ENCODE assay signal across 18 cellular contexts in the genomic region with DNA sequence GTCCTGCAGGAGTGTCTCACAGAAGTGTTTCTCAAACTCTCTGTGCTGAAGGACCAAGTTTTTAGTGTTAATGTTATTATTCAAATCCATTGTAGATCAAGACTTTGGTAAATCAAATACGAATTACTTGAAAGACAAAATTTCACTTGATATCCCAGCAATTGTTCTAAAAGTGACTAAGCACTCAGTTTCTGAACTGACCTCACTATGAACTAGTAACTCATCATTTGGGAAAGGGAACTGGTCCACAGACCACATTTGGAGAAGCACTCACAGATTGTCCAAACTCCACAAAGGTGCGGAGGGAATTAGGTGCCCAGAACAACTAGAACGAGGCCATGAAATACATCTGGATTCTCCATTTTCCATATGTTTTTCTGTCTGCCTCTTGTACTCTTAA. TPM values are rescaled to one million over a fixed set of nuclear protein-coding genes. Genes with fewer than 3 reads are reported as not detected.
A peak's percentile ranks its signal among the peaks of the same experiment; 100 is the strongest.
DNase-seq lines count a peak whose midpoint lies in the region; ATAC-seq, FAIRE-seq and TF ChIP-seq lines count a peak whose summit lies in the region.
"Had no signal": no experiment of that assay in that cellular context is flagged by ENCODE, and none has a peak within 500 bp of the region (broad histone marks: within the 10 kb centered on the region; RNA-seq: fewer than 3 reads in every experiment).

No MANE protein-coding gene starts in this region.

- H3K4me3 Mint-ChIP-seq in activated T-helper 1 cell treated with anti-CD3 and anti-CD28 coated beads, Interleukin-12 subunit alpha, Interleukin-12 subunit beta, Interleukin-2, Interleukin-4 antibody, amounts not matched to agents 30 ng/mL and 10 ng/mL and 1 ng/mL, durations not matched to agents 14 hours and 24 hours and 36 hours, result no peak overlapping the region

- no peak overlapping the region for H3K27ac Mint-ChIP-seq in activated T-helper 1 cell treated with anti-CD3 and anti-CD28 coated beads, Interleukin-12 subunit alpha, Interleukin-12 subunit beta, Interleukin-2, Interleukin-4 antibody, amounts not matched to agents 30 ng/mL and 10 ng/mL and 1 ng/mL, durations not matched to agents 14 hours and 24 hours and 36 hours

- H3K4me3 ChIP-seq in cardiac muscle cell (no peak overlapping the region), PC-9 (no peak overlapping the region), mesodermal cell (ENCODE audit: extremely low read depth, insufficient read depth, low read length, poor library complexity, severe bottlenecking) (no peak overlapping the region)
- H3K4me3 ChIP-seq: HAP-1, Peyer's patch, SK-N-MC had no signal

- H3K9me3 ChIP-seq in cardiac muscle cell (ENCODE audit: low read depth) (no peaks in the 10 kb centered on the region), PC-9 (ENCODE audit: insufficient read depth, low read depth) (no peaks in the 10 kb centered on the region), mesodermal cell (ENCODE audit: control insufficient read depth, low read length) (no peaks in the 10 kb centered on the region)
- H3K9me3 ChIP-seq: HAP-1, Peyer's patch had no signal

- peaks cover 4% of the 10 kb centered on the region for H3K9me3 Mint-ChIP-seq in activated T-helper 1 cell treated with anti-CD3 and anti-CD28 coated beads, Interleukin-12 subunit alpha, Interleukin-12 subunit beta, Interleukin-2, Interleukin-4 antibody, amounts not matched to agents 30 ng/mL and 10 ng/mL and 1 ng/mL, durations not matched to agents 14 hours and 24 hours and 36 hours

- CTCF ChIA-PET in PC-9 (lab: Charles Lee), result no interaction called here

- intact Hi-C loops in left ventricle myocardium superior (cut with micrococcal nuclease), result no loop called here
- intact Hi-C loops in PC-9 (cut with micrococcal nuclease; ENCODE audit: unreplicated experiment), result no loop called here
- intact Hi-C loops in activated T-helper 1 cell treated with anti-CD3 and anti-CD28 coated beads, Interleukin-12 subunit alpha, Interleukin-12 subunit beta, Interleukin-2, Interleukin-4 antibody, amounts not matched to agents 30 ng/mL and 10 ng/mL and 1 ng/mL, durations not matched to agents 14 hours and 24 hours and 36 hours (cut with micrococcal nuclease), result no loop called here

- H4K20me1 ChIP-seq in PC-9 (ENCODE audit: insufficient read depth), result no peaks in the 10 kb centered on the region

- no peaks in the 10 kb centered on the region for H3K27me3 Mint-ChIP-seq in activated T-helper 1 cell treated with anti-CD3 and anti-CD28 coated beads, Interleukin-12 subunit alpha, Interleukin-12 subunit beta, Interleukin-2, Interleukin-4 antibody, amounts not matched to agents 30 ng/mL and 10 ng/mL and 1 ng/mL, durations not matched to agents 14 hours and 24 hours and 36 hours (ENCODE audit: insufficient read depth)

- H3F3A ChIP-seq in PC-9 (ENCODE audit: insufficient read depth, low read depth), result peaks cover 46% of the 10 kb centered on the region

- FAIRE-seq in GM19239 (lab: Jason Lieb, UNC), result no peak
- FAIRE-seq: A204.1 had no signal

- DNase-seq in cardiac muscle cell (ENCODE audit: low read depth in 1 of 2, low spot score in 1 of 2) (no peak), left ventricle myocardium superior (no peak), PC-9 (no peak), GM19239 (ENCODE audit: insufficient read length, low spot score) (no peak)
- DNase-seq in activated CD8-positive, alpha-beta memory T cell treated with anti-CD3 and anti-CD28 coated beads for 24 hours, result no peak
- no peak for DNase-seq in activated T-helper 1 cell treated with anti-CD3 and anti-CD28 coated beads, Interleukin-12 subunit alpha, Interleukin-12 subunit beta, Interleukin-2, Interleukin-4 antibody, amounts not matched to agents 30 ng/mL and 10 ng/mL and 1 ng/mL, durations not matched to agents 14 hours and 24 hours and 36 hours (ENCODE audit: low spot score)
- DNase-seq: C1 segment of cervical spinal cord, DMS153, NCI-H1436, NCI-H2081, NCI-H524, Peyer's patch had no signal

- no peak overlapping the region for H2AFZ ChIP-seq in PC-9

- no peaks in the 10 kb centered on the region for H3K4me1 Mint-ChIP-seq in activated T-helper 1 cell treated with anti-CD3 and anti-CD28 coated beads, Interleukin-12 subunit alpha, Interleukin-12 subunit beta, Interleukin-2, Interleukin-4 antibody, amounts not matched to agents 30 ng/mL and 10 ng/mL and 1 ng/mL, durations not matched to agents 14 hours and 24 hours and 36 hours (ENCODE audit: low read depth)

- ATAC-seq in left ventricle myocardium superior (no peak), HG03108 (IDR thresholded peaks at IDR 0.05; ENCODE audit: unreplicated experiment) (no peak)

- peak overlapping the region; percentile 74 for H3K27ac ChIP-seq in cardiac muscle cell
- H3K27ac ChIP-seq in PC-9, result peak overlapping the region; percentile 54
- peak overlapping the region; percentile 65 for H3K27ac ChIP-seq in mesodermal cell (ENCODE audit: low read depth, low read length, severe bottlenecking)
- H3K27ac ChIP-seq: HL-60, Peyer's patch, SK-N-MC had no signal

- 100% methylated on average over 3 of the region's 3 CpGs for WGBS in mesodermal cell (ENCODE audit: insufficient coverage in 2 of 2), 2 experiments

- H3K27me3 ChIP-seq in cardiac muscle cell (no peaks in the 10 kb centered on the region), PC-9 (ENCODE audit: insufficient read depth, low read depth) (no peaks in the 10 kb centered on the region)
- H3K27me3 ChIP-seq: Peyer's patch had no signal

- no peaks in the 10 kb centered on the region for H3K36me3 Mint-ChIP-seq in activated T-helper 1 cell treated with anti-CD3 and anti-CD28 coated beads, Interleukin-12 subunit alpha, Interleukin-12 subunit beta, Interleukin-2, Interleukin-4 antibody, amounts not matched to agents 30 ng/mL and 10 ng/mL and 1 ng/mL, durations not matched to agents 14 hours and 24 hours and 36 hours (ENCODE audit: low read depth)

- H3K4me1 ChIP-seq in cardiac muscle cell (ENCODE audit: low read depth) (peaks cover 5% of the 10 kb centered on the region), PC-9 (replicated peaks; ENCODE audit: insufficient read depth) (peaks cover 47% of the 10 kb centered on the region), mesodermal cell (ENCODE audit: control insufficient read depth, insufficient read depth, low read length, poor library complexity, severe bottlenecking) (peaks cover 34% of the 10 kb centered on the region)
- H3K4me1 ChIP-seq: Peyer's patch had no signal

- POLR2A ChIA-PET in PC-9 (lab: Charles Lee; ENCODE audit: unreplicated experiment), result interaction anchor here (0.6 kb wide), 1 partner anchor 84 kb away, joined by 25 read pairs; no protein-coding TSS in a partner anchor

- peak overlapping the region; percentile 31 for H3K4me2 ChIP-seq in PC-9

- no peaks in the 10 kb centered on the region for H3K9me2 ChIP-seq in PC-9 (ENCODE audit: insufficient read depth)

- TF ChIP-seq CTCF in cardiac muscle cell (IDR thresholded peaks at IDR 0.05; ENCODE audit: low read depth, low read length), result no peak
- TF ChIP-seq CTCF in PC-9 (conservative IDR thresholded peaks at IDR 0.05), result no peak

- BruUV-seq in PC-9 (replicated peaks; lab: Mats Ljungman, UMichigan), result no TSS peak

- no peaks in the 10 kb centered on the region for H3K36me3 ChIP-seq in cardiac muscle cell
- H3K36me3 ChIP-seq in PC-9 (ENCODE audit: low read depth), result no peaks in the 10 kb centered on the region
- H3K36me3 ChIP-seq in mesodermal cell (ENCODE audit: control insufficient read depth, insufficient read depth, low read length), result no peaks in the 10 kb centered on the region
- H3K36me3 ChIP-seq: HAP-1, Peyer's patch had no signal

- no peaks in the 10 kb centered on the region for H3K79me2 ChIP-seq in PC-9 (ENCODE audit: low read depth)

RNA-seq across cellular contexts. Expression of a gene that starts 25.6 kb away (rescaled TPM):
- 11.9 and 18.3 TPM in 2 replicates for total RNA-seq in cardiac muscle cell
- 4.9 and 13.7 TPM in 2 replicates for polyA plus RNA-seq in cardiac muscle cell
- total RNA-seq in left ventricle myocardium superior, result 13.9 TPM
- total RNA-seq in PC-9 (2021), result 8.8 and 12.8 TPM in 2 replicates
- 25.7 TPM for polyA plus RNA-seq in mesodermal cell (2013, experiment 1 of 2)
- 21.7 TPM for polyA plus RNA-seq in mesodermal cell (2013, experiment 2 of 2)
- 13.0 and 13.1 TPM in 2 replicates for total RNA-seq in activated T-helper 1 cell treated with anti-CD3 and anti-CD28 coated beads, Interleukin-12 subunit alpha, Interleukin-12 subunit beta, Interleukin-2, Interleukin-4 antibody, amounts not matched to agents 30 ng/mL and 10 ng/mL and 1 ng/mL, durations not matched to agents 14 hours and 24 hours and 36 hours

RNA-seq across cellular contexts. Expression of a gene that starts 39.3 kb away (rescaled TPM):
- total RNA-seq in cardiac muscle cell (15.7 and 22.5 TPM in 2 replicates), left ventricle myocardium superior (21.4 TPM), PC-9 (2021) (59.2 and 71.8 TPM in 2 replicates)
- 20.3 and 31.5 TPM in 2 replicates for polyA plus RNA-seq in cardiac muscle cell
- polyA plus RNA-seq in mesodermal cell (2013, experiment 1 of 2), result 18.1 TPM
- polyA plus RNA-seq in mesodermal cell (2013, experiment 2 of 2), result 19.1 TPM
- total RNA-seq in activated T-helper 1 cell treated with anti-CD3 and anti-CD28 coated beads, Interleukin-12 subunit alpha, Interleukin-12 subunit beta, Interleukin-2, Interleukin-4 antibody, amounts not matched to agents 30 ng/mL and 10 ng/mL and 1 ng/mL, durations not matched to agents 14 hours and 24 hours and 36 hours, result 65.1 and 66.3 TPM in 2 replicates
